2 cellular contexts compared by ENCODE assay signal in the genomic region with DNA sequence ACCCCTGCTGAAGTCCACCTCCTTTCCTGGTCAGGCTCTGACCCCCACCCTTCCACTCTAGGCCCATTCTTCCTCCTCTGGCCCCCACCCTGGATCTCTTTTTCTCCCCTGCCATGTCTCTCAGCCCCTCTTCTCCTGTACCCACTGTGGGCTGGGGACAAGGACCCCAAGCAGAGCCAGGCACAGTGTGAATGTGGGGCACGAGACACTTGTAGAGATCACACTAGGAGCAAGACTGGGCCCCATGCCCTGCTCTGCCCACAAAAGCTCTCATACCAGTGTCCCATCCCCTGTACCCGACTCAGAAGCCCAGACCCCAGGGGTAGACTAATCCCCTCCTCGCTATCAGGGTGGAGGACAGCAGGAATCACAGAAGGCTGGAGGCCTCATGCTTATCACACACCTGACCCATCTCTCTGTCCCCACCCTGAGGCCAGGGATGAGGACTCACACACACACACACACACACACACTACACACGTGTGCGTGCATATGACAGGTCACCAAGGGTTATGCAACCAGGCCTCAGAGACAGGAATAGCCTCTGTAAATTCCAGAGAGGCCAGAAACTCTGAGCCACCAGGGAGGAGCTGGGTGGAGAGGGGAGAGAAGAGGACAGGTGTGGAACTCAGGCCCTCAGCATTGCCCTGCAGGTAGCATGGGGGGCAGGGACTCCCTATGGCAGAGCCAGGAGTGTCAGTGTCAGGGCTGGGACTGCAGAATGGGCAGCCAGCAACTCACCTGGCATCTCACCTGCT.
A peak's percentile ranks its signal among the peaks of the same experiment; 100 is the strongest.
TF ChIP-seq lines count a peak whose summit lies in the region.

No MANE protein-coding gene starts in this region.

TF ChIP-seq in GM12878, 131 proteins besides CTCF, POLR2A, EP300 and RAD21:
- TF ChIP-seq CBX5 (IDR thresholded peaks at IDR 0.05; ENCODE audit: low read depth), result no peak
- TF ChIP-seq BHLHE40 (IDR thresholded peaks at IDR 0.05; ENCODE audit: borderline replicate concordance in 1 of 2, low read depth in 2 of 2, low read length in 1 of 2), result peak in 1 of 2 experiments; percentile 18; a peak in 1 of 4 replicates
- TF ChIP-seq NR2F1 (conservative IDR thresholded peaks at IDR 0.05), result peak; percentile 26; the same call in 1 of the 2 replicates

TF ChIP-seq in HEK293T, 16 proteins besides CTCF, POLR2A, EP300 and RAD21:
- TF ChIP-seq ZNF384 (IDR thresholded peaks at IDR 0.05) (no peak), TARDBP (IDR thresholded peaks at IDR 0.05) (no peak), SUZ12 (IDR thresholded peaks at IDR 0.05) (no peak), BHLHE40 (IDR thresholded peaks at IDR 0.05; ENCODE audit: borderline replicate concordance) (no peak)
- TF ChIP-seq, protein P1, sequence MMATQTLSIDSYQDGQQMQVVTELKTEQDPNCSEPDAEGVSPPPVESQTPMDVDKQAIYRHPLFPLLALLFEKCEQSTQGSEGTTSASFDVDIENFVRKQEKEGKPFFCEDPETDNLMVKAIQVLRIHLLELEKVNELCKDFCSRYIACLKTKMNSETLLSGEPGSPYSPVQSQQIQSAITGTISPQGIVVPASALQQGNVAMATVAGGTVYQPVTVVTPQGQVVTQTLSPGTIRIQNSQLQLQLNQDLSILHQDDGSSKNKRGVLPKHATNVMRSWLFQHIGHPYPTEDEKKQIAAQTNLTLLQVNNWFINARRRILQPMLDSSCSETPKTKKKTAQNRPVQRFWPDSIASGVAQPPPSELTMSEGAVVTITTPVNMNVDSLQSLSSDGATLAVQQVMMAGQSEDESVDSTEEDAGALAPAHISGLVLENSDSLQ (IDR thresholded peaks at IDR 0.05), result no peak
